In the genomic region with DNA sequence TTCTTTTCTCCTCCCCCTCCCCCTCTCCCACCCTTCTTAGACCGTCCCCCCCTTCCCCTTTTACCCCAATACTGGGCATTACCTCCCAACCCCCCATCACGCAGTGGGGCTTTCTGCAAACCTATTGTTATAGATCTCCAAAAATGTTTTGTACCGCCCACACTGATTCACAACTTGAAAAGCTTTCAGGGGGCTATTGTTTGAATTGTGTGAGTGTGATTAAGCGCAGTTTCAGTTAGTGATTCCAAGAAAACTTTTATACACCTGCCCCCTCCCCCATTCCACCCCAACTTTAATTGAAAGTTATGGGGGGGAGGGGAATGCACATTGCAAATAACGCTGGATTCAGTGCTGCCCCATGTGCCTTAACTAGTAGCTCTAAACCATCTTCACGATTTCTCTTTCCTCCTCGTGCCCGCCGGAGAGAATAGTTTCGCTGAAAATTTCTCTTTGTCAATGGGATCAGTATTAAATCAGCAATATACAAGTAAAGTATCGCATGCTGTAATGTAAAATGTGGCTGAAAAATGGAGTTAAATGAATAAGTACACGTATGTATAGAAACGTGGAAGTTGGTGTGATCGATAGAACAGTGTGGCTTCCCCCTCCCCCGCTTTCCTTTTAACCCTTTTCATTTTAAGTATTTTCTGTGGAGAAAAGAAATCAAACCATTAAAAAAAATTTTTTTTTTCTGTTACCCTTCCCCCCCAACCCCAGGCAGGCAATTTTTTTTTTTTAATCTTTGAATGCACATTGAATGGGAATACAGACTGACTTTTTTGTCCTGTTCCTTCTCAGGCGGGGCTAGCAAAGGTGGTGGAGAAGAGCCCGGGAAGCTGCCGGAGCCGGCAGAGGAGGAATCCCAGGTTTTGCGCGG, we compare ENCODE assay signal across 1 cellular context.
TF ChIP-seq lines count a peak whose summit lies in the region.

No MANE protein-coding gene starts in this region.

TF ChIP-seq in PFSK-1, 5 proteins besides CTCF, POLR2A, EP300 and RAD21 (continued from another document):
- TF ChIP-seq, protein P1, sequence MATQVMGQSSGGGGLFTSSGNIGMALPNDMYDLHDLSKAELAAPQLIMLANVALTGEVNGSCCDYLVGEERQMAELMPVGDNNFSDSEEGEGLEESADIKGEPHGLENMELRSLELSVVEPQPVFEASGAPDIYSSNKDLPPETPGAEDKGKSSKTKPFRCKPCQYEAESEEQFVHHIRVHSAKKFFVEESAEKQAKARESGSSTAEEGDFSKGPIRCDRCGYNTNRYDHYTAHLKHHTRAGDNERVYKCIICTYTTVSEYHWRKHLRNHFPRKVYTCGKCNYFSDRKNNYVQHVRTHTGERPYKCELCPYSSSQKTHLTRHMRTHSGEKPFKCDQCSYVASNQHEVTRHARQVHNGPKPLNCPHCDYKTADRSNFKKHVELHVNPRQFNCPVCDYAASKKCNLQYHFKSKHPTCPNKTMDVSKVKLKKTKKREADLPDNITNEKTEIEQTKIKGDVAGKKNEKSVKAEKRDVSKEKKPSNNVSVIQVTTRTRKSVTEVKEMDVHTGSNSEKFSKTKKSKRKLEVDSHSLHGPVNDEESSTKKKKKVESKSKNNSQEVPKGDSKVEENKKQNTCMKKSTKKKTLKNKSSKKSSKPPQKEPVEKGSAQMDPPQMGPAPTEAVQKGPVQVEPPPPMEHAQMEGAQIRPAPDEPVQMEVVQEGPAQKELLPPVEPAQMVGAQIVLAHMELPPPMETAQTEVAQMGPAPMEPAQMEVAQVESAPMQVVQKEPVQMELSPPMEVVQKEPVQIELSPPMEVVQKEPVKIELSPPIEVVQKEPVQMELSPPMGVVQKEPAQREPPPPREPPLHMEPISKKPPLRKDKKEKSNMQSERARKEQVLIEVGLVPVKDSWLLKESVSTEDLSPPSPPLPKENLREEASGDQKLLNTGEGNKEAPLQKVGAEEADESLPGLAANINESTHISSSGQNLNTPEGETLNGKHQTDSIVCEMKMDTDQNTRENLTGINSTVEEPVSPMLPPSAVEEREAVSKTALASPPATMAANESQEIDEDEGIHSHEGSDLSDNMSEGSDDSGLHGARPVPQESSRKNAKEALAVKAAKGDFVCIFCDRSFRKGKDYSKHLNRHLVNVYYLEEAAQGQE (IDR thresholded peaks at IDR 0.05; ENCODE audit: insufficient read depth in 1 of 2, low read depth in 2 of 2, low read length in 2 of 2) = no peak
- TF ChIP-seq FOXP2 (optimal IDR thresholded peaks at IDR 0.05; ENCODE audit: borderline replicate concordance, extremely low read depth, extremely low read length, insufficient read depth) = no peak
- TF ChIP-seq POLR2AphosphoS5 (IDR thresholded peaks at IDR 0.05; ENCODE audit: low read depth, low read length) = no peak; the same call in 1 of the 2 replicates
- TF ChIP-seq SIN3A (IDR thresholded peaks at IDR 0.05; ENCODE audit: borderline replicate concordance, insufficient read depth, low read length) = peak; percentile 22; the same call in 1 of the 2 replicates
